Comparison of ENCODE assay signal across 16 cellular contexts in the genomic region with DNA sequence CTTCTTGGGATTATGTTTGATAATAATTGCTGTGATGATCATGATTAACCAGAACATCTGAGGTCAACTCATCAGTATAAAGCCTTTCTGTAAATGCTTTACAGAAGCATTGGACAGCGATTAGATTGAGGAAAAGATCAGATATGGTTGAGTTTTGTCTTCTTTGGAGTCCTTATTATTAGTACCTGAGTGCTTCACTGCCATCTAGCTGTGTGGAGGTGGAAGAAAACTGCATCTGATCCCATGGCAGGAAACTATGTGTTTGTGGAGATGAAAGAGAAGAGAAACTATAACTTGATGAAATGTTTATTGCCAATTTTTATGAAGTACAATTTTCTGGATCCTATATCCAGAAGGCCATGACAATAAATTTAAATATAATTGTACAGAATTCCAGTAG. TPM values are rescaled to one million over a fixed set of nuclear protein-coding genes. Genes with fewer than 3 reads are reported as not detected.
DNase-seq lines count a peak whose midpoint lies in the region; ATAC-seq and TF ChIP-seq lines count a peak whose summit lies in the region.
"Had no signal": no experiment of that assay in that cellular context is flagged by ENCODE, and none has a peak within 500 bp of the region (broad histone marks: within the 10 kb centered on the region; RNA-seq: fewer than 3 reads in every experiment).

No MANE protein-coding gene starts in this region.

- no peak overlapping the region for H3K4me3 ChIP-seq in Jurkat, Clone E6-1 (ENCODE audit: low read length)
- H3K4me3 ChIP-seq in foreskin fibroblast (ENCODE audit: low read depth in 1 of 2, low read length in 2 of 2) = no peak overlapping the region
- H3K4me3 ChIP-seq: dorsolateral prefrontal cortex had no signal

- no peak for ATAC-seq in HG02610 (IDR thresholded peaks at IDR 0.05; ENCODE audit: unreplicated experiment)

- DNase-seq in DMS53 (lab: John Stamatoyannopoulos, UW) (peak; percentile 49), DMS53 treated with DMSO at 0.1 percent for 48 hours (lab: John Stamatoyannopoulos, UW; ENCODE audit: unreplicated experiment) (no peak), RPMI7951 (ENCODE audit: low read depth) (peak; percentile 11), foreskin fibroblast (no peak), NCI-H2081 treated with DMSO at 0.1 percent for 48 hours (lab: John Stamatoyannopoulos, UW) (no peak), amniotic stem cell (lab: John Stamatoyannopoulos, UW) (no peak)
- peak; percentile 26 for DNase-seq in Jurkat, Clone E6-1 (ENCODE audit: low read depth, low spot score)
- DNase-seq: activated CD8-positive, alpha-beta memory T cell treated with anti-CD3 and anti-CD28 coated beads, Interleukin-2, amount 50 U/mL, for 4 hours; dorsolateral prefrontal cortex; immature natural killer cell; T1000 had no signal

- peak; percentile 5 for TF ChIP-seq CTCF in foreskin fibroblast (IDR thresholded peaks at IDR 0.05; ENCODE audit: low read depth, low read length)

RNA-seq across cellular contexts. Expression of gene FLG2, which starts 11.4 kb away (rescaled TPM):
- polyA plus RNA-seq in Jurkat, Clone E6-1 (2012; ENCODE audit: insufficient read depth, insufficient read length) = not detected
- total RNA-seq in RPMI7951 (2014; rRNA removed; shearing (Covaris generic)) = not detected in 2 replicates
- total RNA-seq: fibroblast of villous mesenchyme, pulmonary artery endothelial cell, ureter had no signal
- polyA plus RNA-seq: IgD-negative memory B cell, immature natural killer cell had no signal

RNA-seq across cellular contexts. Expression of gene FLG, which starts 23.4 kb away (rescaled TPM):
- not detected for polyA plus RNA-seq in Jurkat, Clone E6-1 (2012; ENCODE audit: insufficient read depth, insufficient read length)
- total RNA-seq in RPMI7951 (2014; rRNA removed; shearing (Covaris generic)) = under 0.01 and 0.12 TPM in 2 replicates
- total RNA-seq: fibroblast of villous mesenchyme, pulmonary artery endothelial cell, ureter had no signal
- polyA plus RNA-seq: IgD-negative memory B cell had no signal

Comparison
In these comparisons a context has a peak if more than half of its experiments do, and no peak if none do; other contexts are left out.
1. DNase-seq: peak in DMS53 (single experiment), Jurkat, Clone E6-1 (single experiment) and RPMI7951 (single experiment); none in DMS53 treated with DMSO at 0.1 percent for 48 hours (single experiment), foreskin fibroblast (0 of 2), NCI-H2081 treated with DMSO at 0.1 percent for 48 hours (single experiment) and amniotic stem cell (single experiment).